In the genomic region with DNA sequence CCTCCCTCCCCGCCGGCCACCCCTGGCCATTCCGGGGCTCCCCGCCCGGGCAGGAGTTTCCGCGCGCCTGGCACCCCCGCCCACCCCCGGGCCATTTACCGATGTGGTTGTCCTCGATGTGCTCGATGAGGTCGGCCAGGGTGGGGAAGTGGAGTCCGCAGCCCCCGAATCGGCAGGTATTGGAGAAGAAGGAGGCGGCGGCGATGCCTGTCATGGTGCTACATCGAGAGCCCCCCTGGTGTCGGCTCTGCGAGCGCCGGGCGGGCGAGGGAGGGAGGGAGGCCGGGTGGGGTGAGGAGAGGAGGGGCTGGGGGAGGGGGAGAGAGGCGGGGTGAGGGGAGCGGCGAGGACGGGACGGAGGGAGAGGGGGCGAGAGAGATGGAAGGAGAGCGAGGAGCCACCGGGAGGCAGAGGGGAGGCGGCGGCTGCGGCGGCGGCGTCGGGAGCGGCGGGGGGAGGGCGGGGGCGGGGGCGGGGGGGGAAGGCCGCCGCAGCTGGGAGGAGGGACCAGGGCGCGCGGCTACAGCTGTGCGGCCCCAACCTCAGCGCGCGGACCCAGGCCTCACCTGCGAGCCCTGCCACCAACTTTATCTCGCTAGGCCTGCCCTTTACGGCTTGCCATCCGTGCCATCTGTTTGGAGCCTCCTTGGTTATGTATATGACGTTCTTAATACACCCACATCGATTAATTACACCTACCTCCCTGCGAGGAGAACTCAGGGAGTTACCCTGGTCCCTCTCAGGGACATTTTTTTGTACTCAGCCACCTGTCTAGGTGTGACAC, we compare ENCODE assay signal across 8 cellular contexts. TPM values are rescaled to one million over a fixed set of nuclear protein-coding genes. Genes with fewer than 3 reads are reported as not detected.
DNase-seq lines count a peak whose midpoint lies in the region; ATAC-seq and TF ChIP-seq lines count a peak whose summit lies in the region.

A gene (minus strand): TSS at position 432 of the 784 bp plus-strand sequence.

- H3K27me3 Mint-ChIP-seq in activated T-helper 2 cell treated with anti-CD3 and anti-CD28 coated beads, Interferon-gamma antibody, Interleukin-2, Interleukin-4, amounts not matched to agents 10 μg/mL and 5 μg/mL and 100 μg/mL, durations not matched to agents 14 hours and 24 hours and 36 hours (ENCODE audit: low read depth): peaks cover 62% of the 10 kb centered on the region
- H3K27me3 Mint-ChIP-seq in naive B cell: no peaks in the 10 kb centered on the region
- H3K27me3 Mint-ChIP-seq in stimulated activated naive CD8-positive, alpha-beta T cell treated with anti-CD3 and anti-CD28 coated beads, Interleukin-15, Interleukin-2, amounts not matched to agents 100 ng/mL and 50 ng/mL, for 24 hours: no peaks in the 10 kb centered on the region

- H3K36me3 Mint-ChIP-seq in activated T-helper 2 cell treated with anti-CD3 and anti-CD28 coated beads, Interferon-gamma antibody, Interleukin-2, Interleukin-4, amounts not matched to agents 10 μg/mL and 5 μg/mL and 100 μg/mL, durations not matched to agents 14 hours and 24 hours and 36 hours (ENCODE audit: low read depth): no peaks in the 10 kb centered on the region
- H3K36me3 Mint-ChIP-seq in naive B cell: no peaks in the 10 kb centered on the region
- H3K36me3 Mint-ChIP-seq in stimulated activated naive CD8-positive, alpha-beta T cell treated with anti-CD3 and anti-CD28 coated beads, Interleukin-15, Interleukin-2, amounts not matched to agents 100 ng/mL and 50 ng/mL, for 24 hours (ENCODE audit: low read depth): no peaks in the 10 kb centered on the region

- H3K4me1 ChIP-seq in HEK293 (ENCODE audit: control insufficient read depth, insufficient read depth, low read length): peaks cover 15% of the 10 kb centered on the region
- peaks cover 12% of the 10 kb centered on the region for H3K4me1 ChIP-seq in PC-3 (ENCODE audit: insufficient read depth, low read length)

- TF ChIP-seq CTCF in AG09319 (IDR thresholded peaks at IDR 0.05; ENCODE audit: low read depth, low read length) (no peak), HEK293 (tag by site-specific recombination; IDR thresholded peaks at IDR 0.05) (no peak), PC-3 (conservative IDR thresholded peaks at IDR 0.05; ENCODE audit: low read depth, low read length) (no peak), fibroblast of mammary gland (conservative IDR thresholded peaks at IDR 0.05; ENCODE audit: control insufficient read depth, insufficient read depth, low read depth, low read length) (no peak)

- H3K4me1 Mint-ChIP-seq in activated T-helper 2 cell treated with anti-CD3 and anti-CD28 coated beads, Interferon-gamma antibody, Interleukin-2, Interleukin-4, amounts not matched to agents 10 μg/mL and 5 μg/mL and 100 μg/mL, durations not matched to agents 14 hours and 24 hours and 36 hours (ENCODE audit: low read depth): peaks cover 16% of the 10 kb centered on the region
- H3K4me1 Mint-ChIP-seq in naive B cell: peaks cover 56 to 73% (median 70%) of the 10 kb centered on the region in 3 donors
- H3K4me1 Mint-ChIP-seq in stimulated activated naive CD8-positive, alpha-beta T cell treated with anti-CD3 and anti-CD28 coated beads, Interleukin-15, Interleukin-2, amounts not matched to agents 100 ng/mL and 50 ng/mL, for 24 hours (ENCODE audit: low read depth): peaks cover 58% of the 10 kb centered on the region

- CTCF ChIA-PET in HEK293 (lab: Yijun Ruan, JAX): no interaction called here
- CTCF ChIA-PET in PC-3 (lab: Charles Lee): no interaction called here

- no peaks in the 10 kb centered on the region for H3F3A ChIP-seq in PC-3 (ENCODE audit: low read length, unreplicated experiment)

- H3K9me2 ChIP-seq in PC-3 (replicated peaks; ENCODE audit: low read length): no peaks in the 10 kb centered on the region

- peak; percentile 51 for DNase-seq in AG09319 (ENCODE audit: extremely low read depth, low read depth)
- peak; percentile 15 for DNase-seq in PC-3
- peak; percentile 11 for DNase-seq in activated T-helper 2 cell treated with anti-CD3 and anti-CD28 coated beads, Interferon-gamma antibody, Interleukin-2, Interleukin-4, amounts not matched to agents 10 μg/mL and 5 μg/mL and 100 μg/mL, durations not matched to agents 14 hours and 24 hours and 36 hours (ENCODE audit: low spot score)
- DNase-seq in fibroblast of mammary gland (ENCODE audit: low read depth): peak; percentile 38
- peak; percentile 69 for DNase-seq in naive B cell
- DNase-seq in SKM-1 (lab: John Stamatoyannopoulos, UW; ENCODE audit: unreplicated experiment): no peak

- peak within 1 kb of the TSS; percentile 94 for H3K4me2 ChIP-seq in PC-3 (ENCODE audit: low read length)

- H3K79me2 ChIP-seq in PC-3 (ENCODE audit: low read length): peaks cover 17% of the 10 kb centered on the region; the same call in 1 of the 2 replicates

- H3K27ac Mint-ChIP-seq in activated T-helper 2 cell treated with anti-CD3 and anti-CD28 coated beads, Interferon-gamma antibody, Interleukin-2, Interleukin-4, amounts not matched to agents 10 μg/mL and 5 μg/mL and 100 μg/mL, durations not matched to agents 14 hours and 24 hours and 36 hours: peak within 1 kb of the TSS; percentile 74
- peak within 1 kb of the TSS; percentile 94 to 99 (median 96) for H3K27ac Mint-ChIP-seq in naive B cell
- peak within 1 kb of the TSS; percentile 80 for H3K27ac Mint-ChIP-seq in stimulated activated naive CD8-positive, alpha-beta T cell treated with anti-CD3 and anti-CD28 coated beads, Interleukin-15, Interleukin-2, amounts not matched to agents 100 ng/mL and 50 ng/mL, for 24 hours

- no peaks in the 10 kb centered on the region for H4K20me1 ChIP-seq in PC-3 (ENCODE audit: low read length)

- peak within 1 kb of the TSS; percentile 81 for H3K4me3 Mint-ChIP-seq in activated T-helper 2 cell treated with anti-CD3 and anti-CD28 coated beads, Interferon-gamma antibody, Interleukin-2, Interleukin-4, amounts not matched to agents 10 μg/mL and 5 μg/mL and 100 μg/mL, durations not matched to agents 14 hours and 24 hours and 36 hours (ENCODE audit: low read depth)
- H3K4me3 Mint-ChIP-seq in naive B cell: peak within 1 kb of the TSS; percentile 89 to 95 (median 92)
- H3K4me3 Mint-ChIP-seq in stimulated activated naive CD8-positive, alpha-beta T cell treated with anti-CD3 and anti-CD28 coated beads, Interleukin-15, Interleukin-2, amounts not matched to agents 100 ng/mL and 50 ng/mL, for 24 hours: peak within 1 kb of the TSS; percentile 89

- H3K27me3 ChIP-seq in PC-3 (ENCODE audit: low read length): no peaks in the 10 kb centered on the region

- peak; percentile 39 for ATAC-seq in PC-3
- ATAC-seq in naive B cell (ENCODE audit: low read depth in 2 of 2): peak; percentile 50 to 52

- H3K27ac ChIP-seq in HEK293 (ENCODE audit: extremely low read depth, low read depth, low read length): peak within 1 kb of the TSS; percentile 55; the same call in 1 of the 2 replicates
- H3K27ac ChIP-seq in PC-3 (ENCODE audit: low read length): no peak within 1 kb of the TSS

- H3K36me3 ChIP-seq in HEK293 (ENCODE audit: control insufficient read depth in 2 of 2, insufficient read depth in 1 of 2, low read length in 2 of 2): no peaks in the 10 kb centered on the region
- H3K36me3 ChIP-seq in PC-3 (ENCODE audit: low read depth, low read length): no peaks in the 10 kb centered on the region

- peak within 1 kb of the TSS; percentile 98 for H2AFZ ChIP-seq in PC-3 (ENCODE audit: low read length)

- H3K9me3 ChIP-seq in HEK293 (ENCODE audit: control insufficient read depth, insufficient read depth, low read depth, low read length) (no peaks in the 10 kb centered on the region), PC-3 (ENCODE audit: low read length) (no peaks in the 10 kb centered on the region)

- BruUV-seq in PC-3 (replicated peaks; lab: Mats Ljungman, UMichigan): no TSS peak

- intact Hi-C loops in PC-3 (cut with micrococcal nuclease): no loop called here
- intact Hi-C loops in activated T-helper 2 cell treated with anti-CD3 and anti-CD28 coated beads, Interferon-gamma antibody, Interleukin-2, Interleukin-4, amounts not matched to agents 10 μg/mL and 5 μg/mL and 100 μg/mL, durations not matched to agents 14 hours and 24 hours and 36 hours (cut with micrococcal nuclease): no loop called here

- no peak within 1 kb of the TSS for H3K9ac ChIP-seq in PC-3 (ENCODE audit: low read length)

- POLR2A ChIA-PET in HEK293 (lab: Yijun Ruan, JAX) (interaction anchor here (1.8 kb wide), 1 partner anchor 13 kb away, joined by 3 read pairs; no protein-coding TSS in a partner anchor), PC-3 (lab: Charles Lee; ENCODE audit: unreplicated experiment) (no interaction called here)

- H3K4me3 ChIP-seq in HEK293 (ENCODE audit: low read depth, low read length) (peak within 1 kb of the TSS; percentile 88), PC-3 (ENCODE audit: low read length) (peak within 1 kb of the TSS; percentile 77), fibroblast of mammary gland (ENCODE audit: control insufficient read depth, low read depth, low read length) (peak within 1 kb of the TSS; percentile 72)

- H3K9me3 Mint-ChIP-seq in activated T-helper 2 cell treated with anti-CD3 and anti-CD28 coated beads, Interferon-gamma antibody, Interleukin-2, Interleukin-4, amounts not matched to agents 10 μg/mL and 5 μg/mL and 100 μg/mL, durations not matched to agents 14 hours and 24 hours and 36 hours: no peaks in the 10 kb centered on the region
- no peaks in the 10 kb centered on the region for H3K9me3 Mint-ChIP-seq in naive B cell
- H3K9me3 Mint-ChIP-seq in stimulated activated naive CD8-positive, alpha-beta T cell treated with anti-CD3 and anti-CD28 coated beads, Interleukin-15, Interleukin-2, amounts not matched to agents 100 ng/mL and 50 ng/mL, for 24 hours: no peaks in the 10 kb centered on the region

TF ChIP-seq in HEK293, 187 proteins besides CTCF, POLR2A, EP300 and RAD21 (continues in another document):
- TF ChIP-seq, protein P1, sequence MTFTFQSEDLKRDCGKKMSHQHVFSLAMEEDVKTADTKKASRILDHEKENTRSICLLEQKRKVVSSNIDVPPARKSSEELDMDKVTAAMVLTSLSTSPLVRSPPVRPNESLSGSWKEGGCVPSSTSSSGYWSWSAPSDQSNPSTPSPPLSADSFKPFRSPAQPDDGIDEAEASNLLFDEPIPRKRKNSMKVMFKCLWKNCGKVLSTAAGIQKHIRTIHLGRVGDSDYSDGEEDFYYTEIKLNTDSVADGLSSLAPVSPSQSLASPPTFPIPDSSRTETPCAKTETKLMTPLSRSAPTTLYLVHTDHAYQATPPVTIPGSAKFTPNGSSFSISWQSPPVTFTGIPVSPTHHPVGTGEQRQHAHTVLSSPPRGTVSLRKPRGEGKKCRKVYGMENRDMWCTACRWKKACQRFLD (tag by site-specific recombination; IDR thresholded peaks at IDR 0.05): no peak
- no peak for TF ChIP-seq ZNF211 (tag by site-specific recombination; IDR thresholded peaks at IDR 0.05; ENCODE audit: low read depth)

RNA-seq across cellular contexts. Expression of the gene that starts here (rescaled TPM):
- total RNA-seq in PC-3 (2014; rRNA removed): 2.2 and 2.3 TPM in 2 replicates
- 3.9 TPM in 2 replicates for total RNA-seq in activated T-helper 2 cell treated with anti-CD3 and anti-CD28 coated beads, Interferon-gamma antibody, Interleukin-2, Interleukin-4, amounts not matched to agents 10 μg/mL and 5 μg/mL and 100 μg/mL, durations not matched to agents 14 hours and 24 hours and 36 hours
- polyA plus RNA-seq in naive B cell (ENCODE audit: low read depth in 6 of 6): 10 to 100 TPM; 25.4 to 37.7 (median 28.3) TPM
